In genomic region chr5:132556511-132557424, GRCh38 we compare ENCODE assay signal across 8 cellular contexts. TPM values are rescaled to one million over a fixed set of nuclear protein-coding genes. Genes with fewer than 3 reads are reported as not detected.
DNase-seq lines count a peak whose midpoint lies in the region; ATAC-seq, FAIRE-seq and TF ChIP-seq lines count a peak whose summit lies in the region.

Gene RAD50, plus strand, starts transcription at chr5:132556977. Its CDS starts 348 bp downstream, at chr5:132557325.

- no peaks in the 10 kb centered on the region for H3K9me3 Mint-ChIP-seq in astrocyte (ENCODE audit: unreplicated experiment)

- H3K27me3 Mint-ChIP-seq in astrocyte (ENCODE audit: low read depth, unreplicated experiment): no peaks in the 10 kb centered on the region

- peak in 1 of 2 donors; percentile 64 for TF ChIP-seq POLR2A in vagina (IDR thresholded peaks at IDR 0.05)

- peak; percentile 96 for FAIRE-seq in GM18507 (lab: Jason Lieb, UNC)
- no peak for FAIRE-seq in astrocyte (lab: Jason Lieb, UNC)

- H3K9ac ChIP-seq in astrocyte (ENCODE audit: low read length) (peak within 1 kb of the TSS; percentile 94), rectal smooth muscle tissue (ENCODE audit: low read length) (peak within 1 kb of the TSS; percentile 84)

- peak; percentile 98 for ATAC-seq in HG02973 (IDR thresholded peaks at IDR 0.05; ENCODE audit: unreplicated experiment)

- H3K9me3 ChIP-seq in astrocyte (ENCODE audit: insufficient read depth, low read depth, low read length): no peaks in the 10 kb centered on the region
- no peaks in the 10 kb centered on the region for H3K9me3 ChIP-seq in vagina

- peak within 1 kb of the TSS; percentile 74 for H3K27ac ChIP-seq in astrocyte (ENCODE audit: low read depth, low read length)
- H3K27ac ChIP-seq in rectal smooth muscle tissue (ENCODE audit: low read depth, low read length): peak within 1 kb of the TSS; percentile 88
- peak within 1 kb of the TSS; percentile 83 for H3K27ac ChIP-seq in vagina

- H3K27ac Mint-ChIP-seq in astrocyte (ENCODE audit: unreplicated experiment): peak within 1 kb of the TSS; percentile 95

- intact Hi-C loops in vagina (cut with DNase I): no loop called here

- H3K79me2 ChIP-seq in astrocyte (ENCODE audit: insufficient read depth, low read length): peaks cover 14% of the 10 kb centered on the region

- H3K4me3 ChIP-seq in astrocyte (ENCODE audit: insufficient read depth, low read depth, low read length): peak within 1 kb of the TSS; percentile 87
- H3K4me3 ChIP-seq in rectal smooth muscle tissue (ENCODE audit: low read length): peak within 1 kb of the TSS; percentile 84
- H3K4me3 ChIP-seq in vagina: peak within 1 kb of the TSS; percentile 69 to 70

- peak within 1 kb of the TSS; percentile 100 for H3K4me2 ChIP-seq in astrocyte (ENCODE audit: low read length)

- peaks cover 2% of the 10 kb centered on the region for H3K4me1 Mint-ChIP-seq in astrocyte (ENCODE audit: low read depth, unreplicated experiment)

- H3K4me3 Mint-ChIP-seq in astrocyte (ENCODE audit: unreplicated experiment): peak within 1 kb of the TSS; percentile 92

- no peaks in the 10 kb centered on the region for H3K27me3 ChIP-seq in astrocyte (ENCODE audit: insufficient read depth, low read length)
- H3K27me3 ChIP-seq in rectal smooth muscle tissue (ENCODE audit: control insufficient read depth, insufficient read depth, low read length): no peaks in the 10 kb centered on the region
- H3K27me3 ChIP-seq in vagina: no peaks in the 10 kb centered on the region

- DNase-seq in GM18507 (ENCODE audit: extremely low spot score, insufficient read length, low read depth) (peak; percentile 85), NCI-H2029 (lab: John Stamatoyannopoulos, UW) (peak; percentile 93), T-helper 22 cell (ENCODE audit: low read depth) (peak; percentile 79), astrocyte (ENCODE audit: low read depth) (peak; percentile 82), hepatic stellate cell (ENCODE audit: low spot score) (peak; percentile 89), vagina (ENCODE audit: extremely low spot score in 2 of 2) (peak in 1 of 2 donors; percentile 91)

- H3K4me1 ChIP-seq in astrocyte (ENCODE audit: insufficient read depth, low read length) (peaks cover 3% of the 10 kb centered on the region), rectal smooth muscle tissue (ENCODE audit: control insufficient read depth, insufficient read depth, low read length) (peaks cover 4% of the 10 kb centered on the region), vagina (peaks cover 23% of the 10 kb centered on the region)

- H3K36me3 Mint-ChIP-seq in astrocyte (ENCODE audit: low read depth, unreplicated experiment): peaks cover 3% of the 10 kb centered on the region

- no peaks in the 10 kb centered on the region for H4K20me1 ChIP-seq in astrocyte (ENCODE audit: insufficient read depth, low read length)

- no peak for TF ChIP-seq CTCF in astrocyte (IDR thresholded peaks at IDR 0.05; ENCODE audit: insufficient read depth, low read depth, low read length)
- no peak for TF ChIP-seq CTCF in vagina (IDR thresholded peaks at IDR 0.05)

- peak within 1 kb of the TSS; percentile 95 for H2AFZ ChIP-seq in astrocyte (ENCODE audit: low read depth, low read length)

- no peaks in the 10 kb centered on the region for H3K36me3 ChIP-seq in astrocyte (ENCODE audit: insufficient read depth, low read length)
- peaks cover 5% of the 10 kb centered on the region for H3K36me3 ChIP-seq in rectal smooth muscle tissue (ENCODE audit: control insufficient read depth, insufficient read depth, low read length)
- peaks cover 0 to 5% of the 10 kb centered on the region in 2 donors for H3K36me3 ChIP-seq in vagina

RNA-seq across cellular contexts. Expression of gene RAD50, which starts in this region (rescaled TPM):
- 26.1 and 26.8 TPM in 2 replicates for total RNA-seq in astrocyte
- total RNA-seq in vagina: 29.0 TPM
